In the genomic region with DNA sequence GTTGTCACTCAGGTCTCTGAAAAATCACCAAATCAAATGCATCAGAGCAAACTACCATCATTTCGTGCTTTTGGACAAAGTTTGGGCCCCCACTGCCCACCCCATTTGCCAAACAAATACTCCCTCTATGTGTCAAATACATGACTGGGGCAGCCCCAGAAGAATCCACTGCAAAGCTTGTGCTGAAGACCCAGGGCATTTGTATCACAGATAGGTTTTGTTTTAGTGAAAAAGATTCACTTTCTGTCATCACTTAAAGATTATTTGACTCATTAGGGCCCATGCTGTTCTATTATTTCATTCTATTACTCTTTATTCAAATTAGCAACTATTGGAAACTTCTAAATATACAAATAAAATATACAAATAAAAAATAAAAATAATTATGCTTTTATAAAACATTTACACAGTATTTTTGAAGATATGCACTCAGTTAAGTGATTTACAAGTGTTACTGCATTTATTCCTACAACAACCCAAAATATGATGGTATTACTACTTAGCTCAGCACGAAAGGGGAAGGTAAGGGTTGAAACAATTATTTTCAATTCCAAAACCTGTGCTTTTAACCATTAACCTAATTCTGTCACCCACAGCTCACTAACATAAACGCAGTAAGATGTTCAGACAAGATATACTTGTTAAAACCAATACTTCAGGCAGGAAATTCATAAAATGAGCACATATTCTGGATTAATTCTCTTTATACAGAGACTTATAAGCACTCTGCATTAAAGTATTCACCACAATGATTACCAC, we compare ENCODE assay signal across 1 cellular context.
TF ChIP-seq lines count a peak whose summit lies in the region.

No MANE protein-coding gene starts in this region.

TF ChIP-seq in GM23338, 12 proteins besides CTCF, POLR2A, EP300 and RAD21 (continued from another document):
- TF ChIP-seq, protein P1, sequence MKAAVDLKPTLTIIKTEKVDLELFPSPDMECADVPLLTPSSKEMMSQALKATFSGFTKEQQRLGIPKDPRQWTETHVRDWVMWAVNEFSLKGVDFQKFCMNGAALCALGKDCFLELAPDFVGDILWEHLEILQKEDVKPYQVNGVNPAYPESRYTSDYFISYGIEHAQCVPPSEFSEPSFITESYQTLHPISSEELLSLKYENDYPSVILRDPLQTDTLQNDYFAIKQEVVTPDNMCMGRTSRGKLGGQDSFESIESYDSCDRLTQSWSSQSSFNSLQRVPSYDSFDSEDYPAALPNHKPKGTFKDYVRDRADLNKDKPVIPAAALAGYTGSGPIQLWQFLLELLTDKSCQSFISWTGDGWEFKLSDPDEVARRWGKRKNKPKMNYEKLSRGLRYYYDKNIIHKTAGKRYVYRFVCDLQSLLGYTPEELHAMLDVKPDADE (IDR thresholded peaks at IDR 0.05): no peak
- TF ChIP-seq CREB1 (CRISPR knock-in tag; IDR thresholded peaks at IDR 0.05; ENCODE audit: low read depth) (no peak), ZNF114 (CRISPR knock-in tag; IDR thresholded peaks at IDR 0.05) (no peak), NANOG (IDR thresholded peaks at IDR 0.05; ENCODE audit: borderline replicate concordance) (no peak), POLR2AphosphoS5 (IDR thresholded peaks at IDR 0.05; ENCODE audit: low read depth) (no peak)
- TF ChIP-seq, protein P2, sequence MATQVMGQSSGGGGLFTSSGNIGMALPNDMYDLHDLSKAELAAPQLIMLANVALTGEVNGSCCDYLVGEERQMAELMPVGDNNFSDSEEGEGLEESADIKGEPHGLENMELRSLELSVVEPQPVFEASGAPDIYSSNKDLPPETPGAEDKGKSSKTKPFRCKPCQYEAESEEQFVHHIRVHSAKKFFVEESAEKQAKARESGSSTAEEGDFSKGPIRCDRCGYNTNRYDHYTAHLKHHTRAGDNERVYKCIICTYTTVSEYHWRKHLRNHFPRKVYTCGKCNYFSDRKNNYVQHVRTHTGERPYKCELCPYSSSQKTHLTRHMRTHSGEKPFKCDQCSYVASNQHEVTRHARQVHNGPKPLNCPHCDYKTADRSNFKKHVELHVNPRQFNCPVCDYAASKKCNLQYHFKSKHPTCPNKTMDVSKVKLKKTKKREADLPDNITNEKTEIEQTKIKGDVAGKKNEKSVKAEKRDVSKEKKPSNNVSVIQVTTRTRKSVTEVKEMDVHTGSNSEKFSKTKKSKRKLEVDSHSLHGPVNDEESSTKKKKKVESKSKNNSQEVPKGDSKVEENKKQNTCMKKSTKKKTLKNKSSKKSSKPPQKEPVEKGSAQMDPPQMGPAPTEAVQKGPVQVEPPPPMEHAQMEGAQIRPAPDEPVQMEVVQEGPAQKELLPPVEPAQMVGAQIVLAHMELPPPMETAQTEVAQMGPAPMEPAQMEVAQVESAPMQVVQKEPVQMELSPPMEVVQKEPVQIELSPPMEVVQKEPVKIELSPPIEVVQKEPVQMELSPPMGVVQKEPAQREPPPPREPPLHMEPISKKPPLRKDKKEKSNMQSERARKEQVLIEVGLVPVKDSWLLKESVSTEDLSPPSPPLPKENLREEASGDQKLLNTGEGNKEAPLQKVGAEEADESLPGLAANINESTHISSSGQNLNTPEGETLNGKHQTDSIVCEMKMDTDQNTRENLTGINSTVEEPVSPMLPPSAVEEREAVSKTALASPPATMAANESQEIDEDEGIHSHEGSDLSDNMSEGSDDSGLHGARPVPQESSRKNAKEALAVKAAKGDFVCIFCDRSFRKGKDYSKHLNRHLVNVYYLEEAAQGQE (IDR thresholded peaks at IDR 0.05; ENCODE audit: unreplicated experiment): no peak
